In genomic region chr17:5499790-5500189, GRCh38 we compare ENCODE assay signal across 8 cellular contexts. TPM values are rescaled to one million over a fixed set of nuclear protein-coding genes. Genes with fewer than 3 reads are reported as not detected.
A peak's percentile ranks its signal among the peaks of the same experiment; 100 is the strongest.
DNase-seq lines count a peak whose midpoint lies in the region; ATAC-seq and TF ChIP-seq lines count a peak whose summit lies in the region.

No MANE protein-coding gene starts in this region.

- H3K4me3 ChIP-seq in GM08714 (ENCODE audit: low read length): peak overlapping the region; percentile 68; the same call in 1 of the 2 replicates
- H3K4me3 ChIP-seq in hepatocyte: peak overlapping the region; percentile 48
- peak overlapping the region in 2 of 3 donors; percentile 62 for H3K4me3 ChIP-seq in skeletal muscle tissue (ENCODE audit: low read length in 3 of 3)

- no peak for ATAC-seq in T-cell (replicated peaks in 1 of 4)
- ATAC-seq in GM21723 (IDR thresholded peaks at IDR 0.05; ENCODE audit: unreplicated experiment): no peak
- ATAC-seq in GM21825 (IDR thresholded peaks at IDR 0.05; ENCODE audit: unreplicated experiment): no peak
- no peak for ATAC-seq in GM21423 (IDR thresholded peaks at IDR 0.05; ENCODE audit: unreplicated experiment)

- peak overlapping the region; percentile 92 for H3K4me2 ChIP-seq in hepatocyte

- H3K27ac ChIP-seq in hepatocyte (peak overlapping the region; percentile 65), skeletal muscle tissue (ENCODE audit: low read depth, low read length) (no peak overlapping the region)

- H3K27me3 Mint-ChIP-seq in T-cell: no peaks in the 10 kb centered on the region

- H3K9me3 ChIP-seq in hepatocyte (ENCODE audit: low read depth): no peaks in the 10 kb centered on the region
- no peaks in the 10 kb centered on the region for H3K9me3 ChIP-seq in skeletal muscle tissue (ENCODE audit: control insufficient read depth in 3 of 3, low read length in 3 of 3)

- H3K27me3 ChIP-seq in hepatocyte (peaks cover 21% of the 10 kb centered on the region), skeletal muscle tissue (ENCODE audit: control insufficient read depth in 3 of 3, insufficient read depth in 3 of 3, low read length in 3 of 3) (peaks cover 10 to 18% (median 13%) of the 10 kb centered on the region in 3 donors)

- no peaks in the 10 kb centered on the region for H4K20me1 ChIP-seq in hepatocyte (ENCODE audit: insufficient read depth, poor library complexity, severe bottlenecking)

- no peaks in the 10 kb centered on the region for H3K36me3 ChIP-seq in hepatocyte (replicated peaks; ENCODE audit: insufficient read depth, low read depth)
- no peaks in the 10 kb centered on the region for H3K36me3 ChIP-seq in skeletal muscle tissue (ENCODE audit: control insufficient read depth in 3 of 3, insufficient read depth in 3 of 3, low read length in 3 of 3)

- H3K36me3 Mint-ChIP-seq in T-cell: peaks cover 8% of the 10 kb centered on the region

- H2AFZ ChIP-seq in hepatocyte: peak overlapping the region; percentile 78

- peaks cover 16 to 25% (median 23%) of the 10 kb centered on the region in 3 donors for H3K4me1 Mint-ChIP-seq in T-cell

- peak overlapping the region in 1 of 3 donors; percentile 41 for H3K9ac ChIP-seq in skeletal muscle tissue (ENCODE audit: low read depth in 1 of 3, low read length in 3 of 3)

- 6% methylated on average over 33 of the region's 33 CpGs for WGBS in hepatocyte (ENCODE audit: low lambda C conversion rate, missing lambda C conversion rate)

- H3K9me3 Mint-ChIP-seq in T-cell: no peaks in the 10 kb centered on the region

- H3K4me3 Mint-ChIP-seq in T-cell: peak overlapping the region; percentile 91 to 97 (median 93)

- POLR2A ChIA-PET in T-cell (lab: Charles Lee): interaction anchor here (0.7 to 1.5 kb wide), 2 partner anchors 13 to 29 kb away, joined by 3 to 5 read pairs; partner anchors contain the start of genes DERL2 (in 1 of the 2) and MIS12 (in 1 of the 2)

- no peaks in the 10 kb centered on the region for H3K9me2 ChIP-seq in hepatocyte (replicated peaks; ENCODE audit: insufficient read depth)

- no peak for TF ChIP-seq CTCF in hepatocyte (IDR thresholded peaks at IDR 0.05; ENCODE audit: poor library complexity)

- no peaks in the 10 kb centered on the region for H3K4me1 ChIP-seq in hepatocyte (ENCODE audit: insufficient read depth)
- H3K4me1 ChIP-seq in skeletal muscle tissue (ENCODE audit: control insufficient read depth in 3 of 3, insufficient read depth in 3 of 3, low read length in 3 of 3): peaks cover 7 to 10% (median 8%) of the 10 kb centered on the region in 3 donors

- H3K79me2 ChIP-seq in hepatocyte: no peaks in the 10 kb centered on the region

- CTCF ChIA-PET in T-cell (lab: Charles Lee): no interaction called here

- DNase-seq in T-cell (peak in 1 of 34 experiments; percentile 13), hepatocyte (ENCODE audit: low spot score) (peak; percentile 39), AML-193 (lab: John Stamatoyannopoulos, UW) (no peak)

- no peak overlapping the region for H3K27ac Mint-ChIP-seq in T-cell

RNA-seq across cellular contexts. Expression of gene MIS12, which starts 13.4 kb away (rescaled TPM):
- total RNA-seq in T-cell (10 to 100 TPM; 18.0 to 35.9 (median 33.8) TPM), hepatocyte (25.7 and 33.0 TPM in 2 replicates), skeletal muscle tissue (25.6 TPM)
- polyA plus RNA-seq in hepatocyte: 19.6 and 20.8 TPM in 2 replicates

RNA-seq across cellular contexts. Expression of gene DERL2, which starts 13.8 kb away (rescaled TPM):
- total RNA-seq in T-cell (10 to 100 TPM; 58.2 to 73.9 (median 64.0) TPM), hepatocyte (54.3 TPM in 2 replicates), skeletal muscle tissue (26.1 TPM)
- polyA plus RNA-seq in hepatocyte: 134 and 136 TPM in 2 replicates

RNA-seq across cellular contexts. Expression of gene DHX33, which starts 31.0 kb away (rescaled TPM):
- total RNA-seq in T-cell: 10 to 100 TPM in 3 of 5 donors, 1 to 10 TPM in 2; 7.5 to 13.6 (median 12.0) TPM
- 7.8 and 9.6 TPM in 2 replicates for total RNA-seq in hepatocyte
- polyA plus RNA-seq in hepatocyte: 2.2 and 2.3 TPM in 2 replicates
- total RNA-seq in skeletal muscle tissue: 7.3 TPM
